10 cellular contexts compared by ENCODE assay signal in genomic region chr2:111135910-111136297, GRCh38. TPM values are rescaled to one million over a fixed set of nuclear protein-coding genes. Genes with fewer than 3 reads are reported as not detected.
DNase-seq lines count a peak whose midpoint lies in the region; ATAC-seq and TF ChIP-seq lines count a peak whose summit lies in the region.
"Had no signal": no experiment of that assay in that cellular context is flagged by ENCODE, and none has a peak within 500 bp of the region (broad histone marks: within the 10 kb centered on the region; RNA-seq: fewer than 3 reads in every experiment).

No MANE protein-coding gene starts in this region.

- no peaks in the 10 kb centered on the region for H3K27me3 Mint-ChIP-seq in naive B cell
- H3K27me3 Mint-ChIP-seq in T-helper 2 cell treated with Interferon-gamma antibody and Interleukin-4, amounts not matched to agents 5 μg/mL and 100 μg/mL, for 36 hours (ENCODE audit: low read depth), result peaks cover 5% of the 10 kb centered on the region

- no peak overlapping the region for H3K4me3 Mint-ChIP-seq in naive B cell
- no peak overlapping the region for H3K4me3 Mint-ChIP-seq in T-helper 2 cell treated with Interferon-gamma antibody and Interleukin-4, amounts not matched to agents 5 μg/mL and 100 μg/mL, for 36 hours

- no peak overlapping the region for H3K4me3 ChIP-seq in LNCaP clone FGC (ENCODE audit: low read depth, low read length)

- peak overlapping the region in 1 of 6 donors; percentile 71 for H3K27ac Mint-ChIP-seq in naive B cell
- H3K27ac Mint-ChIP-seq in T-helper 2 cell treated with Interferon-gamma antibody and Interleukin-4, amounts not matched to agents 5 μg/mL and 100 μg/mL, for 36 hours, result no peak overlapping the region

- 0 out of 2 replicates have a peak, but pooled peaks have one; percentile 8 for TF ChIP-seq CTCF in LNCaP clone FGC (IDR thresholded peaks at IDR 0.05; ENCODE audit: control insufficient read depth, extremely low read depth, insufficient read depth)

- DNase-seq in EL (peak; percentile 12), LNCaP clone FGC (ENCODE audit: low read depth) (no peak), ecto neural progenitor cell (ENCODE audit: low spot score) (peak; percentile 58), naive B cell (no peak), germinal center (ENCODE audit: low spot score) (no peak)
- DNase-seq in stimulated activated CD4-positive, alpha-beta T cell treated with anti-CD3 and anti-CD28 coated beads, Interleukin-12 subunit alpha, Interleukin-12 subunit beta, amount 100 ng/mL, for 4 hours, result no peak
- DNase-seq in T-helper 2 cell treated with Interferon-gamma antibody and Interleukin-4, amounts not matched to agents 5 μg/mL and 100 μg/mL, for 36 hours (ENCODE audit: low spot score), result no peak
- DNase-seq: activated gamma-delta T cell; stimulated activated naive CD4-positive, alpha-beta T cell treated with Interleukin-2 at 50 U/mL for 16 hours had no signal

- H3K4me1 Mint-ChIP-seq in naive B cell, result peaks cover 28 to 40% (median 39%) of the 10 kb centered on the region in 3 donors
- peaks cover 10% of the 10 kb centered on the region for H3K4me1 Mint-ChIP-seq in T-helper 2 cell treated with Interferon-gamma antibody and Interleukin-4, amounts not matched to agents 5 μg/mL and 100 μg/mL, for 36 hours (ENCODE audit: low read depth)

- H3K36me3 Mint-ChIP-seq in naive B cell, result peaks cover 0 to 31% of the 10 kb centered on the region in 2 donors
- peaks cover 16% of the 10 kb centered on the region for H3K36me3 Mint-ChIP-seq in T-helper 2 cell treated with Interferon-gamma antibody and Interleukin-4, amounts not matched to agents 5 μg/mL and 100 μg/mL, for 36 hours (ENCODE audit: low read depth)

- H3K9me3 Mint-ChIP-seq in naive B cell, result no peaks in the 10 kb centered on the region
- H3K9me3 Mint-ChIP-seq in T-helper 2 cell treated with Interferon-gamma antibody and Interleukin-4, amounts not matched to agents 5 μg/mL and 100 μg/mL, for 36 hours, result no peaks in the 10 kb centered on the region

- peak; percentile 28 to 37 for ATAC-seq in naive B cell (ENCODE audit: low read depth in 2 of 2)
- no peak for ATAC-seq in GM18519 (IDR thresholded peaks at IDR 0.05; ENCODE audit: low FRiP score, unreplicated experiment)

RNA-seq across cellular contexts. Expression of gene BCL2L11, which starts 15.2 kb away (rescaled TPM):
- 10 to 100 TPM; 17.2 to 29.7 (median 20.2) TPM for polyA plus RNA-seq in naive B cell (ENCODE audit: low read depth in 6 of 6)

Comparison
In these comparisons a context has a peak if more than half of its experiments do, and no peak if none do; other contexts are left out.
1. DNase-seq: peak in EL (single experiment) and ecto neural progenitor cell (single experiment); none in LNCaP clone FGC (single experiment), naive B cell (single experiment), germinal center (single experiment), stimulated activated CD4-positive, alpha-beta T cell treated with anti-CD3 and anti-CD28 coated beads, Interleukin-12 subunit alpha, Interleukin-12 subunit beta, amount 100 ng/mL, for 4 hours (single experiment) and T-helper 2 cell treated with Interferon-gamma antibody and Interleukin-4, amounts not matched to agents 5 μg/mL and 100 μg/mL, for 36 hours (single experiment).